ENCODE assay signal across 1 cellular context in genomic region chr1:9942939-9943807, GRCh38.
TF ChIP-seq lines count a peak whose summit lies in the region.

Gene LZIC, minus strand, starts transcription at chr1:9943391. Its CDS starts 6,772 bp downstream, at chr1:9936619.
Gene NMNAT1, plus strand, starts transcription at chr1:9943475. Its CDS starts 28,599 bp downstream, at chr1:9972074.

TF ChIP-seq in K562, 482 proteins besides CTCF, POLR2A, EP300 and RAD21 (continued from another document and continues in another):
- TF ChIP-seq, protein P1, sequence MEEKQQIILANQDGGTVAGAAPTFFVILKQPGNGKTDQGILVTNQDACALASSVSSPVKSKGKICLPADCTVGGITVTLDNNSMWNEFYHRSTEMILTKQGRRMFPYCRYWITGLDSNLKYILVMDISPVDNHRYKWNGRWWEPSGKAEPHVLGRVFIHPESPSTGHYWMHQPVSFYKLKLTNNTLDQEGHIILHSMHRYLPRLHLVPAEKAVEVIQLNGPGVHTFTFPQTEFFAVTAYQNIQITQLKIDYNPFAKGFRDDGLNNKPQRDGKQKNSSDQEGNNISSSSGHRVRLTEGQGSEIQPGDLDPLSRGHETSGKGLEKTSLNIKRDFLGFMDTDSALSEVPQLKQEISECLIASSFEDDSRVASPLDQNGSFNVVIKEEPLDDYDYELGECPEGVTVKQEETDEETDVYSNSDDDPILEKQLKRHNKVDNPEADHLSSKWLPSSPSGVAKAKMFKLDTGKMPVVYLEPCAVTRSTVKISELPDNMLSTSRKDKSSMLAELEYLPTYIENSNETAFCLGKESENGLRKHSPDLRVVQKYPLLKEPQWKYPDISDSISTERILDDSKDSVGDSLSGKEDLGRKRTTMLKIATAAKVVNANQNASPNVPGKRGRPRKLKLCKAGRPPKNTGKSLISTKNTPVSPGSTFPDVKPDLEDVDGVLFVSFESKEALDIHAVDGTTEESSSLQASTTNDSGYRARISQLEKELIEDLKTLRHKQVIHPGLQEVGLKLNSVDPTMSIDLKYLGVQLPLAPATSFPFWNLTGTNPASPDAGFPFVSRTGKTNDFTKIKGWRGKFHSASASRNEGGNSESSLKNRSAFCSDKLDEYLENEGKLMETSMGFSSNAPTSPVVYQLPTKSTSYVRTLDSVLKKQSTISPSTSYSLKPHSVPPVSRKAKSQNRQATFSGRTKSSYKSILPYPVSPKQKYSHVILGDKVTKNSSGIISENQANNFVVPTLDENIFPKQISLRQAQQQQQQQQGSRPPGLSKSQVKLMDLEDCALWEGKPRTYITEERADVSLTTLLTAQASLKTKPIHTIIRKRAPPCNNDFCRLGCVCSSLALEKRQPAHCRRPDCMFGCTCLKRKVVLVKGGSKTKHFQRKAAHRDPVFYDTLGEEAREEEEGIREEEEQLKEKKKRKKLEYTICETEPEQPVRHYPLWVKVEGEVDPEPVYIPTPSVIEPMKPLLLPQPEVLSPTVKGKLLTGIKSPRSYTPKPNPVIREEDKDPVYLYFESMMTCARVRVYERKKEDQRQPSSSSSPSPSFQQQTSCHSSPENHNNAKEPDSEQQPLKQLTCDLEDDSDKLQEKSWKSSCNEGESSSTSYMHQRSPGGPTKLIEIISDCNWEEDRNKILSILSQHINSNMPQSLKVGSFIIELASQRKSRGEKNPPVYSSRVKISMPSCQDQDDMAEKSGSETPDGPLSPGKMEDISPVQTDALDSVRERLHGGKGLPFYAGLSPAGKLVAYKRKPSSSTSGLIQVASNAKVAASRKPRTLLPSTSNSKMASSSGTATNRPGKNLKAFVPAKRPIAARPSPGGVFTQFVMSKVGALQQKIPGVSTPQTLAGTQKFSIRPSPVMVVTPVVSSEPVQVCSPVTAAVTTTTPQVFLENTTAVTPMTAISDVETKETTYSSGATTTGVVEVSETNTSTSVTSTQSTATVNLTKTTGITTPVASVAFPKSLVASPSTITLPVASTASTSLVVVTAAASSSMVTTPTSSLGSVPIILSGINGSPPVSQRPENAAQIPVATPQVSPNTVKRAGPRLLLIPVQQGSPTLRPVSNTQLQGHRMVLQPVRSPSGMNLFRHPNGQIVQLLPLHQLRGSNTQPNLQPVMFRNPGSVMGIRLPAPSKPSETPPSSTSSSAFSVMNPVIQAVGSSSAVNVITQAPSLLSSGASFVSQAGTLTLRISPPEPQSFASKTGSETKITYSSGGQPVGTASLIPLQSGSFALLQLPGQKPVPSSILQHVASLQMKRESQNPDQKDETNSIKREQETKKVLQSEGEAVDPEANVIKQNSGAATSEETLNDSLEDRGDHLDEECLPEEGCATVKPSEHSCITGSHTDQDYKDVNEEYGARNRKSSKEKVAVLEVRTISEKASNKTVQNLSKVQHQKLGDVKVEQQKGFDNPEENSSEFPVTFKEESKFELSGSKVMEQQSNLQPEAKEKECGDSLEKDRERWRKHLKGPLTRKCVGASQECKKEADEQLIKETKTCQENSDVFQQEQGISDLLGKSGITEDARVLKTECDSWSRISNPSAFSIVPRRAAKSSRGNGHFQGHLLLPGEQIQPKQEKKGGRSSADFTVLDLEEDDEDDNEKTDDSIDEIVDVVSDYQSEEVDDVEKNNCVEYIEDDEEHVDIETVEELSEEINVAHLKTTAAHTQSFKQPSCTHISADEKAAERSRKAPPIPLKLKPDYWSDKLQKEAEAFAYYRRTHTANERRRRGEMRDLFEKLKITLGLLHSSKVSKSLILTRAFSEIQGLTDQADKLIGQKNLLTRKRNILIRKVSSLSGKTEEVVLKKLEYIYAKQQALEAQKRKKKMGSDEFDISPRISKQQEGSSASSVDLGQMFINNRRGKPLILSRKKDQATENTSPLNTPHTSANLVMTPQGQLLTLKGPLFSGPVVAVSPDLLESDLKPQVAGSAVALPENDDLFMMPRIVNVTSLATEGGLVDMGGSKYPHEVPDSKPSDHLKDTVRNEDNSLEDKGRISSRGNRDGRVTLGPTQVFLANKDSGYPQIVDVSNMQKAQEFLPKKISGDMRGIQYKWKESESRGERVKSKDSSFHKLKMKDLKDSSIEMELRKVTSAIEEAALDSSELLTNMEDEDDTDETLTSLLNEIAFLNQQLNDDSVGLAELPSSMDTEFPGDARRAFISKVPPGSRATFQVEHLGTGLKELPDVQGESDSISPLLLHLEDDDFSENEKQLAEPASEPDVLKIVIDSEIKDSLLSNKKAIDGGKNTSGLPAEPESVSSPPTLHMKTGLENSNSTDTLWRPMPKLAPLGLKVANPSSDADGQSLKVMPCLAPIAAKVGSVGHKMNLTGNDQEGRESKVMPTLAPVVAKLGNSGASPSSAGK (IDR thresholded peaks at IDR 0.05), result peak; percentile 66
- TF ChIP-seq NEUROD1 (IDR thresholded peaks at IDR 0.05; ENCODE audit: borderline replicate concordance, low read depth, low read length, partially characterized antibody) (peak; percentile 89), ZNF766 (CRISPR knock-in tag; conservative IDR thresholded peaks at IDR 0.05) (peak; percentile 83), HIVEP1 (CRISPR knock-in tag; IDR thresholded peaks at IDR 0.05) (no peak), DMBX1 (CRISPR knock-in tag; IDR thresholded peaks at IDR 0.05; ENCODE audit: borderline replicate concordance) (0 out of 2 replicates have a peak, but pooled peaks have one; percentile 28), CTBP1 (IDR thresholded peaks at IDR 0.05; ENCODE audit: borderline replicate concordance) (peak; percentile 88), MYNN (IDR thresholded peaks at IDR 0.05) (peak; percentile 83; the same call in 1 of the 2 replicates), MYNN (CRISPR knock-in tag; IDR thresholded peaks at IDR 0.05) (no peak), ZNF280B (CRISPR knock-in tag; IDR thresholded peaks at IDR 0.05) (no peak), NR4A1 (CRISPR knock-in tag; IDR thresholded peaks at IDR 0.05) (no peak), NR4A1 (tag; IDR thresholded peaks at IDR 0.05) (0 out of 2 replicates have a peak, but pooled peaks have one; percentile 22), TRIM24 (IDR thresholded peaks at IDR 0.05) (peak in 1 of 2 experiments; percentile 99; a peak in 2 of 4 replicates), CHAMP1 (IDR thresholded peaks at IDR 0.05) (peak; percentile 86), ZNF384 (IDR thresholded peaks at IDR 0.05; ENCODE audit: low read depth, low read length) (peak; percentile 35; the same call in 1 of the 2 replicates), CBFA2T3 (IDR thresholded peaks at IDR 0.05) (peak; percentile 21; the same call in 1 of the 2 replicates), KDM4B (IDR thresholded peaks at IDR 0.05; ENCODE audit: borderline replicate concordance in 2 of 2, low read depth in 1 of 2) (peak in 1 of 2 experiments; percentile 99; a peak in 2 of 4 replicates), ZNF644 (tag; IDR thresholded peaks at IDR 0.05; ENCODE audit: low read depth) (peak; percentile 55), ETV6 (IDR thresholded peaks at IDR 0.05; ENCODE audit: borderline replicate concordance in 1 of 2, low read depth in 2 of 2, low read length in 1 of 2) (peak in 1 of 2 experiments; percentile 49; a peak in 1 of 4 replicates), ETV6 (CRISPR knock-in tag; IDR thresholded peaks at IDR 0.05; ENCODE audit: borderline replicate concordance) (no peak), THRAP3 (IDR thresholded peaks at IDR 0.05; ENCODE audit: borderline replicate concordance) (peak; percentile 91; the same call in 1 of the 2 replicates), CREM (IDR thresholded peaks at IDR 0.05; ENCODE audit: low read depth) (peak; percentile 95), ATF7 (IDR thresholded peaks at IDR 0.05) (peak; percentile 88), ZBTB7A (IDR thresholded peaks at IDR 0.05; ENCODE audit: borderline replicate concordance, control insufficient read depth, low read depth, low read length) (peak; percentile 85), YY1 (IDR thresholded peaks at IDR 0.05; ENCODE audit: borderline replicate concordance in 1 of 3, control insufficient read depth in 1 of 3, extremely low read depth in 1 of 3, insufficient read depth in 3 of 3, insufficient read length in 1 of 3, insufficient replicate concordance in 2 of 3, low read depth in 1 of 3, low read length in 2 of 3) (peak in 2 of 3 experiments; percentile 78 to 86), EWSR1 (IDR thresholded peaks at IDR 0.05; ENCODE audit: borderline replicate concordance, low read depth, partially characterized antibody) (no peak), GATAD2B (IDR thresholded peaks at IDR 0.05; ENCODE audit: borderline replicate concordance) (peak; percentile 60; the same call in 1 of the 2 replicates), KLF6 (CRISPR knock-in tag; IDR thresholded peaks at IDR 0.05; ENCODE audit: borderline replicate concordance) (peak; percentile 52; the same call in 1 of the 2 replicates), FOXJ2 (tag; IDR thresholded peaks at IDR 0.05) (no peak), SP2 (IDR thresholded peaks at IDR 0.05; ENCODE audit: extremely low read depth, low read depth, low read length, poor library complexity, severe bottlenecking) (peak; percentile 13), NFRKB (IDR thresholded peaks at IDR 0.05; ENCODE audit: low read depth) (peak; percentile 86), NFXL1 (CRISPR knock-in tag; IDR thresholded peaks at IDR 0.05) (no peak), NR2C1 (IDR thresholded peaks at IDR 0.05) (peak; percentile 86), NR2C1 (tag; IDR thresholded peaks at IDR 0.05) (peak; percentile 92), ZSCAN29 (IDR thresholded peaks at IDR 0.05) (no peak; the same call in 1 of the 2 replicates), RUNX1 (IDR thresholded peaks at IDR 0.05; ENCODE audit: low read depth) (no peak), PHB2 (IDR thresholded peaks at IDR 0.05; ENCODE audit: low read depth) (no peak), SMARCB1 (IDR thresholded peaks at IDR 0.05; ENCODE audit: insufficient read length, low read depth) (no peak)
- TF ChIP-seq, protein P2, sequence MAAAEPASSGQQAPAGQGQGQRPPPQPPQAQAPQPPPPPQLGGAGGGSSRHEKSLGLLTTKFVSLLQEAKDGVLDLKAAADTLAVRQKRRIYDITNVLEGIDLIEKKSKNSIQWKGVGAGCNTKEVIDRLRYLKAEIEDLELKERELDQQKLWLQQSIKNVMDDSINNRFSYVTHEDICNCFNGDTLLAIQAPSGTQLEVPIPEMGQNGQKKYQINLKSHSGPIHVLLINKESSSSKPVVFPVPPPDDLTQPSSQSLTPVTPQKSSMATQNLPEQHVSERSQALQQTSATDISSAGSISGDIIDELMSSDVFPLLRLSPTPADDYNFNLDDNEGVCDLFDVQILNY (CRISPR knock-in tag; IDR thresholded peaks at IDR 0.05), result peak; percentile 8; the same call in 1 of the 2 replicates
- TF ChIP-seq, protein P3, sequence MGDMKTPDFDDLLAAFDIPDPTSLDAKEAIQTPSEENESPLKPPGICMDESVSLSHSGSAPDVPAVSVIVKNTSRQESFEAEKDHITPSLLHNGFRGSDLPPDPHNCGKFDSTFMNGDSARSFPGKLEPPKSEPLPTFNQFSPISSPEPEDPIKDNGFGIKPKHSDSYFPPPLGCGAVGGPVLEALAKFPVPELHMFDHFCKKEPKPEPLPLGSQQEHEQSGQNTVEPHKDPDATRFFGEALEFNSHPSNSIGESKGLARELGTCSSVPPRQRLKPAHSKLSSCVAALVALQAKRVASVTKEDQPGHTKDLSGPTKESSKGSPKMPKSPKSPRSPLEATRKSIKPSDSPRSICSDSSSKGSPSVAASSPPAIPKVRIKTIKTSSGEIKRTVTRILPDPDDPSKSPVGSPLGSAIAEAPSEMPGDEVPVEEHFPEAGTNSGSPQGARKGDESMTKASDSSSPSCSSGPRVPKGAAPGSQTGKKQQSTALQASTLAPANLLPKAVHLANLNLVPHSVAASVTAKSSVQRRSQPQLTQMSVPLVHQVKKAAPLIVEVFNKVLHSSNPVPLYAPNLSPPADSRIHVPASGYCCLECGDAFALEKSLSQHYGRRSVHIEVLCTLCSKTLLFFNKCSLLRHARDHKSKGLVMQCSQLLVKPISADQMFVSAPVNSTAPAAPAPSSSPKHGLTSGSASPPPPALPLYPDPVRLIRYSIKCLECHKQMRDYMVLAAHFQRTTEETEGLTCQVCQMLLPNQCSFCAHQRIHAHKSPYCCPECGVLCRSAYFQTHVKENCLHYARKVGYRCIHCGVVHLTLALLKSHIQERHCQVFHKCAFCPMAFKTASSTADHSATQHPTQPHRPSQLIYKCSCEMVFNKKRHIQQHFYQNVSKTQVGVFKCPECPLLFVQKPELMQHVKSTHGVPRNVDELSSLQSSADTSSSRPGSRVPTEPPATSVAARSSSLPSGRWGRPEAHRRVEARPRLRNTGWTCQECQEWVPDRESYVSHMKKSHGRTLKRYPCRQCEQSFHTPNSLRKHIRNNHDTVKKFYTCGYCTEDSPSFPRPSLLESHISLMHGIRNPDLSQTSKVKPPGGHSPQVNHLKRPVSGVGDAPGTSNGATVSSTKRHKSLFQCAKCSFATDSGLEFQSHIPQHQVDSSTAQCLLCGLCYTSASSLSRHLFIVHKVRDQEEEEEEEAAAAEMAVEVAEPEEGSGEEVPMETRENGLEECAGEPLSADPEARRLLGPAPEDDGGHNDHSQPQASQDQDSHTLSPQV (IDR thresholded peaks at IDR 0.05), result 0 out of 2 replicates have a peak, but pooled peaks have one; percentile 20
